ENCODE assay signal across 23 cellular contexts in the genomic region with DNA sequence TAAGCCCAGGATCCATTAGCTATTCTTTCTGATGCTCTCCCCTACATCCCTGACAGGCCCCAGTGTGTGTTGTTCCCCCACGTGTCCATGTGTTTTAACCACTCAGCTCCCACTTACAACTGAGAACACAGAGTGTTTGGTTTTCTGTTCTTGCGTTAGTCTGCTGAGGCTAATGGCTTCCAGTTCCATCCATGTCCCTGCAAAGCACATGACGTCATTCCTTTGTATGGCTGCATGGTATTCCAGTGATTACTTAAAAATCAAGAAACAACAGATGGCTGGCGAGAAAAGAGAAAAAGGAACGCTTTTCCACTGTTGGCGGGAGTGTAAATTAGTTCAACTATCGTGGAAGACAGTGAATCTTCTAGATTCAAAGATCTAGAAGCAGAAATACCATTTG.
"Had no signal": no experiment of that assay in that cellular context is flagged by ENCODE, and none has a peak within 500 bp of the region (broad histone marks: within the 10 kb centered on the region; RNA-seq: fewer than 3 reads in every experiment).

No MANE protein-coding gene starts in this region.

- FAIRE-seq: colon, endothelial cell of umbilical vein, islet of Langerhans, keratinocyte had no signal

- H3K36me3 ChIP-seq: esophagus muscularis mucosa, gastroesophageal sphincter, heart right ventricle, left lung, lower lobe of right lung had no signal

- H3K27ac Mint-ChIP-seq: mesothelial cell of epicardium, naive B cell had no signal

- H3K27me3 ChIP-seq: dorsolateral prefrontal cortex, esophagus muscularis mucosa, foreskin keratinocyte, gastroesophageal sphincter, heart right ventricle, left lung had no signal

- H3K4me1 ChIP-seq: esophagus muscularis mucosa, foreskin keratinocyte, gastroesophageal sphincter, heart right ventricle, left lung, lower lobe of right lung had no signal

- H3K4me3 Mint-ChIP-seq: mesothelial cell of epicardium, naive B cell had no signal

- H3K4me1 Mint-ChIP-seq: mesothelial cell of epicardium, naive B cell had no signal

- ATAC-seq: foreskin keratinocyte, gastroesophageal sphincter, heart right ventricle, left cardiac atrium, left lung, left ventricle myocardium superior, lower lobe of right lung, mucosa of descending colon had no signal

- H3K27ac ChIP-seq: coronary artery, dorsolateral prefrontal cortex, esophagus muscularis mucosa, foreskin keratinocyte, gastroesophageal sphincter, heart right ventricle, left lung, lower lobe of right lung had no signal

- H3K36me3 Mint-ChIP-seq: mesothelial cell of epicardium, naive B cell had no signal

- H3K9me3 ChIP-seq: esophagus muscularis mucosa, gastroesophageal sphincter, heart right ventricle, left lung, lower lobe of right lung, mucosa of descending colon had no signal

- H3K4me3 ChIP-seq: coronary artery, dorsolateral prefrontal cortex, esophagus muscularis mucosa, gastroesophageal sphincter, heart right ventricle, left lung, lower lobe of right lung, mucosa of descending colon had no signal

- DNase-seq: dermis blood vessel endothelial cell; dorsolateral prefrontal cortex; effector CD4-positive, alpha-beta T cell; effector memory CD4-positive, alpha-beta T cell; foreskin keratinocyte; head of caudate nucleus; heart right ventricle; hippocampal formation; left cardiac atrium; left lung; left ventricle myocardium superior; lower lobe of right lung; mesenchymal stem cell; mucosa of descending colon; naive B cell had no signal
